8 cellular contexts compared by ENCODE assay signal in genomic region chr9:83707518-83707767, GRCh38. TPM values are rescaled to one million over a fixed set of nuclear protein-coding genes. Genes with fewer than 3 reads are reported as not detected.
DNase-seq lines count a peak whose midpoint lies in the region; ATAC-seq lines count a peak whose summit lies in the region.

No MANE protein-coding gene starts in this region.

- peak; percentile 42 for ATAC-seq in HG02763 (IDR thresholded peaks at IDR 0.05; ENCODE audit: unreplicated experiment)

- peaks cover 18 to 25% (median 22%) of the 10 kb centered on the region in 3 donors for H3K27me3 Mint-ChIP-seq in immature natural killer cell (ENCODE audit: low read depth in 3 of 3)

- H3K4me3 Mint-ChIP-seq in immature natural killer cell = peak overlapping the region; percentile 87 to 98 (median 95)

- H3K36me3 Mint-ChIP-seq in immature natural killer cell = no peaks in the 10 kb centered on the region

- peaks cover 0 to 4% (median 0%) of the 10 kb centered on the region in 6 donors for H3K9me3 Mint-ChIP-seq in immature natural killer cell

- H3K27ac Mint-ChIP-seq in immature natural killer cell = peak overlapping the region; percentile 99 to 100 (median 99)

- DNase-seq in SKM-1 treated with dmso at 0.1 percent for 144 hours (lab: John Stamatoyannopoulos, UW; ENCODE audit: unreplicated experiment) = peak; percentile 39
- DNase-seq in SKM-1 (lab: John Stamatoyannopoulos, UW; ENCODE audit: unreplicated experiment) = no peak
- DNase-seq in NCI-H460 (ENCODE audit: extremely low read depth, low read depth) = peak; percentile 70
- peak; percentile 73 for DNase-seq in amniotic epithelial cell (ENCODE audit: low read depth)
- no peak for DNase-seq in immature natural killer cell
- peak; percentile 82 for DNase-seq in stimulated activated CD4-positive, alpha-beta T cell treated with anti-CD3 and anti-CD28 coated beads, Interleukin-1b, Interleukin-23, amount 100 ng/mL, for 48 hours
- no peak for DNase-seq in GM19238 (ENCODE audit: insufficient read length, low spot score)

- peaks cover 39 to 55% of the 10 kb centered on the region in 2 donors for H3K4me1 Mint-ChIP-seq in immature natural killer cell

RNA-seq across cellular contexts. Expression of gene UBQLN1, which starts 0.3 kb away (rescaled TPM):
- 111 and 114 TPM in 2 replicates for total RNA-seq in NCI-H460 (2014; rRNA removed; shearing (Covaris generic))
- 66.0 and 84.5 TPM in 2 replicates for polyA plus RNA-seq in NCI-H460 (2014; cell fraction: nucleus; rRNA removed)
- polyA plus RNA-seq in immature natural killer cell = 10 to 100 TPM; 57.2 to 73.5 (median 57.5) TPM

Comparison
In these comparisons a context has a peak if more than half of its experiments do, and no peak if none do; other contexts are left out.
1. DNase-seq: peak in SKM-1 treated with dmso at 0.1 percent for 144 hours (single experiment), NCI-H460 (single experiment), amniotic epithelial cell (single experiment) and stimulated activated CD4-positive, alpha-beta T cell treated with anti-CD3 and anti-CD28 coated beads, Interleukin-1b, Interleukin-23, amount 100 ng/mL, for 48 hours (single experiment); none in SKM-1 (single experiment), immature natural killer cell (0 of 3) and GM19238 (single experiment).